16 cellular contexts compared by ENCODE assay signal in the genomic region with DNA sequence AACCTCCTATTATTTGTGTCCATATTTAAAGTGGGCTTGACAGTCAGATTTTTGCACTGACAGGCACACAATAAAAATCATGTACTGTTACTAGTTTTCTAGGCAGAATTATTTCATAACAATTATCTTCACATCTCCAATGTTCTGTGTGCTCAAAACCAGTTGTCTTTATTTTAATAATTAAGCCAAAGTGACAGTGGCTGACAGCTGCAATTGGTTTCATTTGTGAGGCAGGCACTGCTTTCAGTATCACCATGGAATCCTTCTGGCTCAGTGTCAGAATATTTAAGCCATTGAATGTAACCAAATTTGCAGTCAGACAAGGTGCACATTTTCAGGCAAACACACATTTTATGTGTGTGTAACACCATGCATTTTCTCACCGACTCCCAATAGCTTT.
DNase-seq lines count a peak whose midpoint lies in the region; ATAC-seq, FAIRE-seq and TF ChIP-seq lines count a peak whose summit lies in the region.
"Had no signal": no experiment of that assay in that cellular context is flagged by ENCODE, and none has a peak within 500 bp of the region (broad histone marks: within the 10 kb centered on the region; RNA-seq: fewer than 3 reads in every experiment).

No MANE protein-coding gene starts in this region.

- H3F3A ChIP-seq in MM.1S (ENCODE audit: insufficient read depth, low read length) (no peaks in the 10 kb centered on the region), neural cell (ENCODE audit: insufficient read depth, low read length, poor library complexity, severe bottlenecking) (no peaks in the 10 kb centered on the region)

- H3K4me3 Mint-ChIP-seq in chondrocyte (ENCODE audit: unreplicated experiment), result no peak overlapping the region
- H3K4me3 Mint-ChIP-seq: activated T-helper 1 cell treated with anti-CD3 and anti-CD28 coated beads, Interleukin-12 subunit alpha, Interleukin-12 subunit beta, Interleukin-2, Interleukin-4 antibody, amounts not matched to agents 30 ng/mL and 10 ng/mL and 1 ng/mL, durations not matched to agents 14 hours and 24 hours and 36 hours had no signal

- H3K79me2 ChIP-seq in MM.1S (ENCODE audit: low read length) (no peaks in the 10 kb centered on the region), neural cell (replicated peaks; ENCODE audit: insufficient read depth, low read length) (no peaks in the 10 kb centered on the region)

- TF ChIP-seq CTCF in MM.1S (IDR thresholded peaks at IDR 0.05; ENCODE audit: low read length), result no peak
- TF ChIP-seq CTCF in neural cell (IDR thresholded peaks at IDR 0.05; ENCODE audit: poor library complexity, severe bottlenecking), result no peak
- no peak for TF ChIP-seq CTCF in chondrocyte (IDR thresholded peaks at IDR 0.05)

- H4K20me1 ChIP-seq in MM.1S (ENCODE audit: insufficient read depth, low read length), result no peaks in the 10 kb centered on the region
- no peaks in the 10 kb centered on the region for H4K20me1 ChIP-seq in neural cell (ENCODE audit: insufficient read depth)

- H3K9ac ChIP-seq in MM.1S (ENCODE audit: low read length) (no peak overlapping the region), neural cell (ENCODE audit: low read length) (no peak overlapping the region)

- H3K9me2 ChIP-seq in MM.1S (replicated peaks; ENCODE audit: insufficient read depth, low read length) (no peaks in the 10 kb centered on the region), neural cell (ENCODE audit: insufficient read depth, low read length) (no peaks in the 10 kb centered on the region)

- no peak for TF ChIP-seq POLR2A in GM12891 (IDR thresholded peaks at IDR 0.05; ENCODE audit: low read depth, low read length)

- no peaks in the 10 kb centered on the region for H3K9me3 Mint-ChIP-seq in chondrocyte (ENCODE audit: low read depth)
- H3K9me3 Mint-ChIP-seq: activated T-helper 1 cell treated with anti-CD3 and anti-CD28 coated beads, Interleukin-12 subunit alpha, Interleukin-12 subunit beta, Interleukin-2, Interleukin-4 antibody, amounts not matched to agents 30 ng/mL and 10 ng/mL and 1 ng/mL, durations not matched to agents 14 hours and 24 hours and 36 hours had no signal

- no peak overlapping the region for H3K27ac ChIP-seq in MM.1S (ENCODE audit: low read length)
- peak overlapping the region; percentile 19 for H3K27ac ChIP-seq in neural cell (ENCODE audit: low read length)
- H3K27ac ChIP-seq: uterus had no signal

- no peaks in the 10 kb centered on the region for H3K4me1 ChIP-seq in MM.1S (ENCODE audit: low read length)
- H3K4me1 ChIP-seq: uterus had no signal

- H2AFZ ChIP-seq in MM.1S (ENCODE audit: low read length) (no peak overlapping the region), neural cell (ENCODE audit: low read depth, low read length) (no peak overlapping the region)

- peak; percentile 61 for ATAC-seq in GM18909 (IDR thresholded peaks at IDR 0.05; ENCODE audit: poor library complexity, unreplicated experiment)
- ATAC-seq: HCT116 had no signal

- no peak for TF ChIP-seq RAD21 in neural cell (conservative IDR thresholded peaks at IDR 0.05)

- DNase-seq in MM.1S, result peak; percentile 33
- DNase-seq in RPMI8226, result peak; percentile 11
- no peak for DNase-seq in GM12891 (ENCODE audit: insufficient read length, low spot score)
- no peak for DNase-seq in chondrocyte (ENCODE audit: low spot score)
- DNase-seq in activated T-cell treated with anti-CD3 and anti-CD28 coated beads, Interleukin-2, amount 50 U/mL, for 48 hours, result no peak
- DNase-seq in GM19238 (ENCODE audit: insufficient read length, low spot score), result no peak
- DNase-seq: AML-193; cerebellar nuclear complex; Karpas-422; OCI-M1; stimulated activated naive CD4-positive, alpha-beta T cell; uterus had no signal

- H3K4me2 ChIP-seq in MM.1S (ENCODE audit: low read depth, low read length) (no peak overlapping the region), neural cell (ENCODE audit: low read length) (peak overlapping the region; percentile 6)

- H3K4me1 Mint-ChIP-seq in chondrocyte (ENCODE audit: low read depth), result no peaks in the 10 kb centered on the region

- H3K27ac Mint-ChIP-seq in chondrocyte (ENCODE audit: unreplicated experiment), result no peak overlapping the region
- H3K27ac Mint-ChIP-seq: activated T-helper 1 cell treated with anti-CD3 and anti-CD28 coated beads, Interleukin-12 subunit alpha, Interleukin-12 subunit beta, Interleukin-2, Interleukin-4 antibody, amounts not matched to agents 30 ng/mL and 10 ng/mL and 1 ng/mL, durations not matched to agents 14 hours and 24 hours and 36 hours had no signal

- H3K9me3 ChIP-seq in MM.1S (replicated peaks; ENCODE audit: insufficient read depth, low read length) (no peaks in the 10 kb centered on the region), neural cell (ENCODE audit: low read length) (no peaks in the 10 kb centered on the region)
- H3K9me3 ChIP-seq: uterus had no signal

- no peaks in the 10 kb centered on the region for H3K36me3 Mint-ChIP-seq in chondrocyte (ENCODE audit: low read depth)

- peak; percentile 73 for TF ChIP-seq EP300 in neural cell (conservative IDR thresholded peaks at IDR 0.05; ENCODE audit: poor library complexity, severe bottlenecking)

- H3K4me3 ChIP-seq in MM.1S (ENCODE audit: low read length), result no peak overlapping the region
- peak overlapping the region; percentile 11 for H3K4me3 ChIP-seq in neural cell (ENCODE audit: low read length)
- H3K4me3 ChIP-seq: uterus had no signal

- FAIRE-seq in GM12891 (lab: Jason Lieb, UNC), result no peak

- H3K27me3 Mint-ChIP-seq in chondrocyte (ENCODE audit: low read depth), result no peaks in the 10 kb centered on the region

- H3K36me3 ChIP-seq in MM.1S (replicated peaks; ENCODE audit: insufficient read depth, low read length), result no peaks in the 10 kb centered on the region
- no peaks in the 10 kb centered on the region for H3K36me3 ChIP-seq in neural cell (ENCODE audit: insufficient read depth, low read length)
- H3K36me3 ChIP-seq: uterus had no signal

- no peaks in the 10 kb centered on the region for H3K27me3 ChIP-seq in MM.1S (replicated peaks; ENCODE audit: insufficient read depth, low read length)
- no peaks in the 10 kb centered on the region for H3K27me3 ChIP-seq in neural cell (ENCODE audit: insufficient read depth, low read depth, low read length)
- H3K27me3 ChIP-seq: uterus had no signal

TF ChIP-seq in neural cell, 6 proteins besides CTCF, POLR2A, EP300 and RAD21:
- TF ChIP-seq SMC3 (conservative IDR thresholded peaks at IDR 0.05; ENCODE audit: poor library complexity) (no peak), POLR2AphosphoS5 (IDR thresholded peaks at IDR 0.05) (peak; percentile 41)
TF ChIP-seq in neural cell: peak in this region for 1.

TF ChIP-seq in GM12891, 5 proteins besides CTCF, POLR2A, EP300 and RAD21:
- no peak for TF ChIP-seq POU2F2 (IDR thresholded peaks at IDR 0.05; ENCODE audit: low read depth, low read length)
- no peak for TF ChIP-seq SPI1 (IDR thresholded peaks at IDR 0.05; ENCODE audit: low read depth, low read length)
- TF ChIP-seq TAF1 (IDR thresholded peaks at IDR 0.05; ENCODE audit: low read depth, low read length), result no peak
- no peak for TF ChIP-seq POLR2AphosphoS5 (IDR thresholded peaks at IDR 0.05; ENCODE audit: low read depth, low read length)
- no peak for TF ChIP-seq PAX5 (IDR thresholded peaks at IDR 0.05; ENCODE audit: insufficient read depth, low read length, severe bottlenecking)

Comparison
In these comparisons a context has a peak if more than half of its experiments do, and no peak if none do; other contexts are left out.
1. DNase-seq: peak in MM.1S (single experiment) and RPMI8226 (single experiment); none in GM12891 (single experiment), chondrocyte (single experiment), activated T-cell treated with anti-CD3 and anti-CD28 coated beads, Interleukin-2, amount 50 U/mL, for 48 hours (0 of 2) and GM19238 (single experiment).